Comparison of ENCODE assay signal across 16 cellular contexts in genomic region chr3:127351775-127352350, GRCh38.
"Had no signal": no experiment of that assay in that cellular context is flagged by ENCODE, and none has a peak within 500 bp of the region (broad histone marks: within the 10 kb centered on the region; RNA-seq: fewer than 3 reads in every experiment).

No MANE protein-coding gene starts in this region.

- DNase-seq: activated CD4-positive, alpha-beta memory T cell treated with anti-CD3 and anti-CD28 coated beads for 36 hours; activated CD4-positive, alpha-beta T cell treated with anti-CD3 and anti-CD28 coated beads for 36 hours; cerebellar nuclear complex; cortex of kidney; effector CD8-positive, alpha-beta T cell; esophagus squamous epithelium; left cardiac atrium; lower lobe of right lung; occipital lobe; transverse colon had no signal

- H3K4me3 ChIP-seq: esophagus squamous epithelium, lower lobe of right lung, transverse colon had no signal

- H3K9me3 Mint-ChIP-seq: natural killer cell treated with Interleukin-12 subunit alpha and Interleukin-12 subunit beta and Interleukin-15 and Interleukin-18, amount 100 ng/mL, for 72 hours had no signal

- H3K4me3 Mint-ChIP-seq: activated CD4-positive, alpha-beta memory T cell treated with anti-CD3 and anti-CD28 coated beads for 36 hours; activated CD4-positive, alpha-beta T cell treated with anti-CD3 and anti-CD28 coated beads for 36 hours; activated naive CD8-positive, alpha-beta T cell; mesothelial cell of epicardium; natural killer cell treated with Interleukin-12 subunit alpha and Interleukin-12 subunit beta and Interleukin-15 and Interleukin-18, amount 100 ng/mL, for 72 hours; stimulated activated naive CD8-positive, alpha-beta T cell treated with anti-CD3 and anti-CD28 coated beads, Interleukin-15, Interleukin-2, amounts not matched to agents 100 ng/mL and 50 ng/mL, for 24 hours; T-helper 2 cell treated with Interferon-gamma antibody and Interleukin-4, amounts not matched to agents 5 μg/mL and 100 μg/mL, for 36 hours had no signal

- H3K27ac Mint-ChIP-seq: activated CD4-positive, alpha-beta memory T cell treated with anti-CD3 and anti-CD28 coated beads for 36 hours; activated CD4-positive, alpha-beta T cell treated with anti-CD3 and anti-CD28 coated beads for 36 hours; activated naive CD8-positive, alpha-beta T cell; mesothelial cell of epicardium; natural killer cell treated with Interleukin-12 subunit alpha and Interleukin-12 subunit beta and Interleukin-15 and Interleukin-18, amount 100 ng/mL, for 72 hours; progenitor cell of endocrine pancreas; stimulated activated naive CD8-positive, alpha-beta T cell treated with anti-CD3 and anti-CD28 coated beads, Interleukin-15, Interleukin-2, amounts not matched to agents 100 ng/mL and 50 ng/mL, for 24 hours; T-helper 2 cell treated with Interferon-gamma antibody and Interleukin-4, amounts not matched to agents 5 μg/mL and 100 μg/mL, for 36 hours had no signal

- H3K36me3 ChIP-seq: esophagus squamous epithelium, lower lobe of right lung, transverse colon had no signal

- H3K36me3 Mint-ChIP-seq: activated CD4-positive, alpha-beta memory T cell treated with anti-CD3 and anti-CD28 coated beads for 36 hours; activated naive CD8-positive, alpha-beta T cell; mesothelial cell of epicardium; natural killer cell treated with Interleukin-12 subunit alpha and Interleukin-12 subunit beta and Interleukin-15 and Interleukin-18, amount 100 ng/mL, for 72 hours had no signal

- H3K4me1 Mint-ChIP-seq: activated CD4-positive, alpha-beta T cell treated with anti-CD3 and anti-CD28 coated beads for 36 hours; mesothelial cell of epicardium had no signal

- H3K27ac ChIP-seq: esophagus squamous epithelium, lower lobe of right lung, transverse colon had no signal

- H3K4me1 ChIP-seq: esophagus squamous epithelium, lower lobe of right lung, transverse colon had no signal
